15 cellular contexts compared by ENCODE assay signal in the genomic region with DNA sequence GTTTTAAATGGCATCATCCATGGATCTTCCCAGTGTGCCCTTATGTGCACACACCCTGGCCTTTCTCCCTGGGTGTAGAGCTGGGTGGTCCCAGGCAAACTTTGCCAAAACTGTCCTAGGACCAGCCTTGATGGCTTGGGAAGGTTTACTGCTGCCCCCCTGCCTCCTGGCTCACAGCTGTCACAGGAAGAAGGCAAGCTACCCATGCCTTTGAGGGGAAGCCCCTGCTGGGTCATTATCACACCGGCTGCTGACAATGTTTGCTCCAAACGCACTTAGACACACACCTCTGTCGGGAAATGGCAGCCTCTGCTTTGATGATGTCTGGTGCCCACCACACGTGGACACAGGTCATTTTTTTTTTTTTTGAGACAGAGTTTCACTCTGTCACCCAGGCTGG. TPM values are rescaled to one million over a fixed set of nuclear protein-coding genes. Genes with fewer than 3 reads are reported as not detected.
DNase-seq lines count a peak whose midpoint lies in the region; ATAC-seq, FAIRE-seq and TF ChIP-seq lines count a peak whose summit lies in the region.
"Had no signal": no experiment of that assay in that cellular context is flagged by ENCODE, and none has a peak within 500 bp of the region (broad histone marks: within the 10 kb centered on the region; RNA-seq: fewer than 3 reads in every experiment).

No MANE protein-coding gene starts in this region.

- H3K9me2 ChIP-seq in GM23248 (ENCODE audit: insufficient read depth) = no peaks in the 10 kb centered on the region

- peaks cover 12% of the 10 kb centered on the region; the same call in 1 of the 2 replicates for H3K27me3 ChIP-seq in GM23248 (replicated peaks; ENCODE audit: insufficient read depth)

- H3K36me3 ChIP-seq in kidney (ENCODE audit: control insufficient read depth in 1 of 2, insufficient read depth in 2 of 2, low read length in 2 of 2) (peaks cover 0 to 5% of the 10 kb centered on the region in 2 donors), GM23248 (ENCODE audit: low read depth) (no peaks in the 10 kb centered on the region)
- H3K36me3 ChIP-seq: HAP-1, thoracic aorta had no signal

- ATAC-seq in GM18861 (IDR thresholded peaks at IDR 0.05; ENCODE audit: unreplicated experiment) = peak; percentile 57
- ATAC-seq in HG02571 (IDR thresholded peaks at IDR 0.05; ENCODE audit: unreplicated experiment) = peak; percentile 50
- ATAC-seq: effector memory CD8-positive, alpha-beta T cell had no signal

- intact Hi-C loops in kidney (cut with DNase I) = no loop called here

- H3K4me1 ChIP-seq in kidney (ENCODE audit: control insufficient read depth in 1 of 2, insufficient read depth in 1 of 2, low read depth in 1 of 2, low read length in 2 of 2) (no peaks in the 10 kb centered on the region), GM23248 (ENCODE audit: insufficient read depth) (no peaks in the 10 kb centered on the region)
- H3K4me1 ChIP-seq: HAP-1 had no signal

- H3K9me3 ChIP-seq in kidney (ENCODE audit: control insufficient read depth in 1 of 2, low read length in 2 of 2) (no peaks in the 10 kb centered on the region), GM23248 (ENCODE audit: low read depth) (no peaks in the 10 kb centered on the region)
- H3K9me3 ChIP-seq: HAP-1, thoracic aorta had no signal

- no peak overlapping the region for H3K27ac ChIP-seq in kidney (ENCODE audit: low read depth in 2 of 2, low read length in 2 of 2)
- H3K27ac ChIP-seq in GM23248 = no peak overlapping the region
- H3K27ac ChIP-seq: thoracic aorta had no signal

- in situ Hi-C loops in GM23248 (cut with MboI) = loop anchor here (10.0 kb wide), 1 partner anchor 189 kb away; no protein-coding TSS in a partner anchor

- H3K79me2 ChIP-seq in GM23248 (ENCODE audit: insufficient read depth) = no peaks in the 10 kb centered on the region

- no peak overlapping the region for H3K4me2 ChIP-seq in GM23248 (ENCODE audit: unreplicated experiment)

- DNase-seq in COLO668 (lab: John Stamatoyannopoulos, UW; ENCODE audit: unreplicated experiment) (peak; percentile 31), NCI-H69 (lab: John Stamatoyannopoulos, UW) (peak; percentile 96), activated gamma-delta T cell treated with Interleukin-2 at 50 U/mL for 16 hours (no peak), kidney (no peak), GM23248 (no peak)
- DNase-seq in stimulated activated CD8-positive, alpha-beta memory T cell treated with anti-CD3 and anti-CD28 coated beads, Interleukin-4, amount 100 ng/mL, for 48 hours = no peak
- DNase-seq: activated naive CD4-positive, alpha-beta T cell treated with Interleukin-2 at 50 U/mL for 16 hours; effector memory CD8-positive, alpha-beta T cell; nephron progenitor cell; stimulated activated CD4-positive, alpha-beta T cell treated with anti-CD3 and anti-CD28 coated beads, Interleukin-15, amount 100 ng/mL, for 24 hours had no signal

- no peak overlapping the region for H3K4me3 ChIP-seq in kidney (ENCODE audit: low read length in 2 of 2)
- no peak overlapping the region for H3K4me3 ChIP-seq in GM23248
- H3K4me3 ChIP-seq: HAP-1, lung, thoracic aorta had no signal

- no peak for FAIRE-seq in kidney (lab: Jason Lieb, UNC)

- H3K9ac ChIP-seq in kidney (ENCODE audit: low read length in 2 of 2) = no peak overlapping the region
- H3K9ac ChIP-seq in GM23248 = no peak overlapping the region

- no peak overlapping the region for H2AFZ ChIP-seq in GM23248

- no peaks in the 10 kb centered on the region for H3F3A ChIP-seq in GM23248 (ENCODE audit: insufficient read depth)

- no peaks in the 10 kb centered on the region for H4K20me1 ChIP-seq in GM23248 (ENCODE audit: insufficient read depth)

- WGBS in GM23248 (ENCODE audit: low coverage in 1 of 2, low lambda C conversion rate in 2 of 2, missing lambda C conversion rate in 2 of 2), 2 experiments = 60 to 62% methylated on average over 4 of the region's 4 CpGs

- TF ChIP-seq CTCF in kidney (IDR thresholded peaks at IDR 0.05; ENCODE audit: borderline replicate concordance, extremely low read depth, insufficient read depth) = no peak

RNA-seq across cellular contexts. Expression of a gene that starts 25.2 kb away (rescaled TPM):
- total RNA-seq in kidney = 5.8 TPM
- polyA plus RNA-seq in kidney (ENCODE audit: insufficient read depth, low read depth, low replicate concordance) (2.4 TPM), GM23248 (2016; fragmentation: Nextera tagmentation; extraction: Ambion mirVana) (8.4 and 9.2 TPM in 2 replicates)
- 20.2 and 27.8 TPM in 2 replicates for total RNA-seq in GM23248 (2014; rRNA removed; shearing (Covaris generic))

Comparison
In these comparisons a context has a peak if more than half of its experiments do, and no peak if none do; other contexts are left out.
1. DNase-seq: peak in COLO668 (single experiment) and NCI-H69 (single experiment); none in activated gamma-delta T cell treated with Interleukin-2 at 50 U/mL for 16 hours (single experiment), kidney (single experiment), GM23248 (single experiment) and stimulated activated CD8-positive, alpha-beta memory T cell treated with anti-CD3 and anti-CD28 coated beads, Interleukin-4, amount 100 ng/mL, for 48 hours (single experiment).